In genomic region chrX:10457092-10457491, GRCh38 we compare ENCODE assay signal across 25 cellular contexts.
DNase-seq lines count a peak whose midpoint lies in the region; ATAC-seq and TF ChIP-seq lines count a peak whose summit lies in the region.
"Had no signal": no experiment of that assay in that cellular context is flagged by ENCODE, and none has a peak within 500 bp of the region (broad histone marks: within the 10 kb centered on the region; RNA-seq: fewer than 3 reads in every experiment).

No MANE protein-coding gene starts in this region.

- H3K9me2 ChIP-seq in OCI-LY7 (ENCODE audit: insufficient read depth, low read length) = no peaks in the 10 kb centered on the region

- POLR2A ChIA-PET in OCI-LY7 (lab: Charles Lee) = no interaction called here

- no peak overlapping the region for H3K4me2 ChIP-seq in OCI-LY7 (ENCODE audit: low read length)

- no peaks in the 10 kb centered on the region for H3K36me3 ChIP-seq in OCI-LY7 (ENCODE audit: insufficient read depth, low read length)
- H3K36me3 ChIP-seq: ascending aorta, thyroid gland had no signal

- no peaks in the 10 kb centered on the region for H3K9me3 ChIP-seq in OCI-LY7 (ENCODE audit: low read length)
- H3K9me3 ChIP-seq: ascending aorta, esophagus muscularis mucosa, right lobe of liver, thyroid gland had no signal

- intact Hi-C loops in OCI-LY7 (cut with micrococcal nuclease; ENCODE audit: unreplicated experiment) = no loop called here

- TF ChIP-seq CTCF in AG10803 (conservative IDR thresholded peaks at IDR 0.05; ENCODE audit: low read length) = no peak
- TF ChIP-seq CTCF in choroid plexus epithelial cell (conservative IDR thresholded peaks at IDR 0.05; ENCODE audit: low read depth, low read length) = no peak
- no peak for TF ChIP-seq CTCF in OCI-LY7 (conservative IDR thresholded peaks at IDR 0.05; ENCODE audit: low read length)

- H3K79me2 ChIP-seq in OCI-LY7 (ENCODE audit: insufficient read depth, low read depth, low read length) = no peaks in the 10 kb centered on the region

- H3K27ac ChIP-seq in OCI-LY7 (ENCODE audit: low read depth, low read length, poor library complexity, severe bottlenecking) = no peak overlapping the region
- H3K27ac ChIP-seq: ascending aorta, esophagus muscularis mucosa, right lobe of liver, thyroid gland, VCaP had no signal

- no peak overlapping the region for H3K4me3 ChIP-seq in AG10803 (ENCODE audit: low read length)
- no peak overlapping the region for H3K4me3 ChIP-seq in choroid plexus epithelial cell (ENCODE audit: low read depth, low read length)
- no peak overlapping the region for H3K4me3 ChIP-seq in OCI-LY7 (ENCODE audit: low read depth, low read length, poor library complexity, severe bottlenecking)
- H3K4me3 ChIP-seq: ascending aorta, esophagus muscularis mucosa, right lobe of liver, thyroid gland had no signal

- ATAC-seq in GM18907 (IDR thresholded peaks at IDR 0.05; ENCODE audit: unreplicated experiment) = no peak
- no peak for ATAC-seq in GM18861 (IDR thresholded peaks at IDR 0.05; ENCODE audit: unreplicated experiment)
- ATAC-seq: activated CD4-positive, alpha-beta T cell treated with anti-CD3 and anti-CD28 coated beads for 36 hours; right lobe of liver; stimulated activated naive CD8-positive, alpha-beta T cell treated with anti-CD3 and anti-CD28 coated beads, Interleukin-15, amount 100 ng/mL, for 72 hours had no signal

- no peaks in the 10 kb centered on the region for H3K4me1 ChIP-seq in OCI-LY7 (ENCODE audit: insufficient read depth, low read length, poor library complexity, severe bottlenecking)
- H3K4me1 ChIP-seq: ascending aorta, esophagus muscularis mucosa, right lobe of liver, thyroid gland had no signal

- CTCF ChIA-PET in OCI-LY7 (lab: Charles Lee; ENCODE audit: unreplicated experiment) = no interaction called here

- no TSS peak for BruUV-seq in OCI-LY7 (replicated peaks; lab: Mats Ljungman, UMichigan)

- peak; percentile 81 for DNase-seq in AG10803 (ENCODE audit: low read depth)
- peak; percentile 5 for DNase-seq in HCEC 1CT
- peak; percentile 43 for DNase-seq in choroid plexus epithelial cell (ENCODE audit: low read depth)
- peak; percentile 63 for DNase-seq in iris pigment epithelial cell (ENCODE audit: low read depth)
- no peak for DNase-seq in NCI-H1930 (lab: John Stamatoyannopoulos, UW)
- no peak for DNase-seq in OCI-LY7 (ENCODE audit: low spot score)
- DNase-seq: activated CD4-positive, alpha-beta T cell treated with anti-CD3 and anti-CD28 coated beads for 36 hours; activated CD8-positive, alpha-beta memory T cell treated with anti-CD3 and anti-CD28 coated beads for 24 hours; activated effector memory CD4-positive, alpha-beta T cell treated with Interleukin-2 at 50 U/mL for 16 hours; activated T-cell treated with anti-CD3 and anti-CD28 coated beads for 4 hours; DMS153; naive B cell; NCI-H1048; NCI-H446 treated with DMSO at 0.1 percent for 48 hours; NCI-H774; right lobe of liver; stimulated activated CD8-positive, alpha-beta memory T cell treated with anti-CD3 and anti-CD28 coated beads, Interleukin-4, amount 100 ng/mL, for 48 hours; stimulated activated naive CD8-positive, alpha-beta T cell treated with anti-CD3 and anti-CD28 coated beads, Interleukin-15, amount 100 ng/mL, for 72 hours; T-helper 9 cell; thyroid gland had no signal

- no peak overlapping the region for H2AFZ ChIP-seq in OCI-LY7 (ENCODE audit: low read length)

- H4K20me1 ChIP-seq in OCI-LY7 (ENCODE audit: insufficient read depth, low read length) = no peaks in the 10 kb centered on the region

Comparison
In these comparisons a context has a peak if more than half of its experiments do, and no peak if none do; other contexts are left out.
1. DNase-seq: peak in AG10803 (single experiment), HCEC 1CT (single experiment), choroid plexus epithelial cell (single experiment) and iris pigment epithelial cell (single experiment); none in NCI-H1930 (0 of 2) and OCI-LY7 (single experiment).